ENCODE assay signal across 28 cellular contexts in genomic region chr2:162369577-162369976, GRCh38.
"Had no signal": no experiment of that assay in that cellular context is flagged by ENCODE, and none has a peak within 500 bp of the region (broad histone marks: within the 10 kb centered on the region; RNA-seq: fewer than 3 reads in every experiment).

No MANE protein-coding gene starts in this region.

- DNase-seq: activated CD4-positive, alpha-beta memory T cell treated with anti-CD3 and anti-CD28 coated beads, Interleukin-2, amount 10 ng/mL, durations not matched to agents 7 days and 5 days; activated CD4-positive, alpha-beta T cell treated with anti-CD3 and anti-CD28 coated beads for 1 hour; activated CD4-positive, alpha-beta T cell treated with anti-CD3 and anti-CD28 coated beads, Interleukin-2, amount 10 ng/mL, durations not matched to agents 7 days and 5 days; activated CD8-positive, alpha-beta memory T cell treated with anti-CD3 and anti-CD28 coated beads, Interleukin-2, amount 50 U/mL, for 48 hours; activated naive CD4-positive, alpha-beta T cell treated with Interleukin-2 at 50 U/mL for 16 hours; activated naive CD8-positive, alpha-beta T cell treated with anti-CD3 and anti-CD28 coated beads for 36 hours; activated T-cell treated with anti-CD3 and anti-CD28 coated beads, Interleukin-2, amount 50 U/mL, for 4 hours; central memory CD4-positive, alpha-beta T cell; effector CD8-positive, alpha-beta T cell; hippocampal formation; immature natural killer cell; kidney; left colon; mammary epithelial cell; naive B cell; nephron progenitor cell; ovary; right lobe of liver; stimulated activated CD4-positive, alpha-beta T cell treated with anti-CD3 and anti-CD28 coated beads, Interleukin-12 subunit alpha, Interleukin-12 subunit beta, amount 100 ng/mL, for 4 hours; stimulated activated CD4-positive, alpha-beta T cell treated with anti-CD3 and anti-CD28 coated beads, Interleukin-4, amount 100 ng/mL, for 1 hour; stimulated activated naive CD8-positive, alpha-beta T cell treated with anti-CD3 and anti-CD28 coated beads, Interleukin-15, Interleukin-2, amounts not matched to agents 100 U/mL and 50 U/mL, for 24 hours; T-helper 17 cell; T1000; thyroid gland had no signal

- H3K4me1 ChIP-seq: right lobe of liver, thyroid gland had no signal

- H3K9me3 ChIP-seq: gastroesophageal sphincter, ovary, right lobe of liver, thyroid gland had no signal

- H3K36me3 ChIP-seq: gastroesophageal sphincter, ovary, right lobe of liver, thyroid gland had no signal

- H3K4me3 ChIP-seq: gastroesophageal sphincter, ovary, right lobe of liver, skin epidermis, thyroid gland had no signal

- H3K27me3 ChIP-seq: gastroesophageal sphincter, ovary, right lobe of liver, thyroid gland had no signal

- H3K27ac ChIP-seq: epithelial cell of prostate, ovary, right lobe of liver, thyroid gland had no signal

- ATAC-seq: activated T-cell treated with anti-CD3 and anti-CD28 coated beads, Interleukin-2, amount 50 U/mL, for 4 hours; gastroesophageal sphincter; left colon; right lobe of liver; SK-N-SH treated with all-trans-retinoic acid at 6 μM for 48 hours; stimulated activated naive CD8-positive, alpha-beta T cell treated with anti-CD3 and anti-CD28 coated beads, Interleukin-15, Interleukin-2, amounts not matched to agents 100 U/mL and 50 U/mL, for 24 hours; T-helper 17 cell had no signal
